In genomic region chr5:135319928-135320606, GRCh38 we compare ENCODE assay signal across 14 cellular contexts.
DNase-seq lines count a peak whose midpoint lies in the region; ATAC-seq and TF ChIP-seq lines count a peak whose summit lies in the region.
"Had no signal": no experiment of that assay in that cellular context is flagged by ENCODE, and none has a peak within 500 bp of the region (broad histone marks: within the 10 kb centered on the region; RNA-seq: fewer than 3 reads in every experiment).

No MANE protein-coding gene starts in this region.

- ATAC-seq in sciatic nerve = no peak

- CTCF ChIA-PET in GM10248 (lab: Yijun Ruan, JAX) = interaction anchor here (1.5 kb wide), 1 partner anchor 11 kb away, joined by 5 read pairs; no protein-coding TSS in a partner anchor

- DNase-seq in cardiac septum (ENCODE audit: low spot score) (peak; percentile 71), right atrium auricular region (ENCODE audit: low spot score) (no peak), kidney epithelial cell (ENCODE audit: low read depth) (no peak), GM10248 (ENCODE audit: extremely low spot score) (no peak), sciatic nerve (ENCODE audit: low spot score) (no peak), UCSD-AML1 (lab: John Stamatoyannopoulos, UW; ENCODE audit: unreplicated experiment) (no peak), NCI-H748 (lab: John Stamatoyannopoulos, UW; ENCODE audit: unreplicated experiment) (no peak)
- DNase-seq: AML-193, DMS79, KBM-7, NCI-H1417 treated with DMSO at 0.1 percent for 48 hours, NCI-H524, testis had no signal

- H3K27me3 ChIP-seq in right atrium auricular region = no peaks in the 10 kb centered on the region
- peaks cover 7% of the 10 kb centered on the region for H3K27me3 ChIP-seq in kidney epithelial cell (ENCODE audit: control insufficient read depth, insufficient read depth, low read length)
- H3K27me3 ChIP-seq: testis had no signal

- POLR2A ChIA-PET in GM10248 (lab: Yijun Ruan, JAX) = no interaction called here

- intact Hi-C loops in cardiac septum (cut with DNase I) (no loop called here), sciatic nerve (cut with DNase I) (no loop called here)

- H3K4me1 ChIP-seq in right atrium auricular region = no peaks in the 10 kb centered on the region
- H3K4me1 ChIP-seq: testis had no signal

- peak in 1 of 2 donors; percentile 31 for TF ChIP-seq CTCF in right atrium auricular region (IDR thresholded peaks at IDR 0.05)
- TF ChIP-seq CTCF in VCaP (conservative IDR thresholded peaks at IDR 0.05) = peak; percentile 48
- TF ChIP-seq CTCF in kidney epithelial cell (IDR thresholded peaks at IDR 0.05; ENCODE audit: insufficient read depth, low read length, poor library complexity, severe bottlenecking) = peak; percentile 6
- no peak for TF ChIP-seq CTCF in GM10248 (IDR thresholded peaks at IDR 0.05; ENCODE audit: control extremely low read depth, extremely low read depth, low read depth, missing control alignments)

- H3K4me3 ChIP-seq in right atrium auricular region (no peak overlapping the region), kidney epithelial cell (ENCODE audit: low read depth, low read length) (no peak overlapping the region)
- H3K4me3 ChIP-seq: testis had no signal

- no peak overlapping the region for H3K27ac ChIP-seq in right atrium auricular region
- H3K27ac ChIP-seq in VCaP = no peak overlapping the region
- H3K27ac ChIP-seq: testis had no signal

- H3K36me3 ChIP-seq in right atrium auricular region (no peaks in the 10 kb centered on the region), kidney epithelial cell (ENCODE audit: control insufficient read depth, insufficient read depth, low read length) (no peaks in the 10 kb centered on the region)

- no peaks in the 10 kb centered on the region for H3K9me3 ChIP-seq in right atrium auricular region
- H3K9me3 ChIP-seq: testis had no signal
